18 cellular contexts compared by ENCODE assay signal in genomic region chr13:79674765-79675515, GRCh38.
"Had no signal": no experiment of that assay in that cellular context is flagged by ENCODE, and none has a peak within 500 bp of the region (broad histone marks: within the 10 kb centered on the region; RNA-seq: fewer than 3 reads in every experiment).

No MANE protein-coding gene starts in this region.

- DNase-seq: activated CD4-positive, alpha-beta T cell treated with anti-CD3 and anti-CD28 coated beads, Interleukin-2, amount 10 ng/mL, durations not matched to agents 7 days and 5 days; activated CD8-positive, alpha-beta memory T cell treated with anti-CD3 and anti-CD28 coated beads, Interleukin-2, amount 50 U/mL, for 4 hours; activated naive CD4-positive, alpha-beta T cell treated with anti-CD3 and anti-CD28 coated beads for 36 hours; activated T-cell treated with anti-CD3 and anti-CD28 coated beads, Interleukin-2, amount 50 U/mL, for 4 hours; anterior cingulate cortex; central memory CD4-positive, alpha-beta T cell; dorsolateral prefrontal cortex; erythroblast; gastrocnemius medialis; head of caudate nucleus; immature natural killer cell; natural killer cell; stimulated activated CD4-positive, alpha-beta T cell treated with anti-CD3 and anti-CD28 coated beads, Interleukin-12 subunit alpha, Interleukin-12 subunit beta, amount 100 ng/mL, for 4 hours; stimulated activated CD4-positive, alpha-beta T cell treated with anti-CD3 and anti-CD28 coated beads, Interleukin-1b, Interleukin-23, amount 100 ng/mL, for 48 hours; stimulated activated CD8-positive, alpha-beta memory T cell treated with anti-CD3 and anti-CD28 coated beads, Interleukin-4, amount 100 ng/mL, for 48 hours; stimulated activated naive CD4-positive, alpha-beta T cell had no signal

- FAIRE-seq: colon, urothelium cell line had no signal

- H3K27me3 ChIP-seq: dorsolateral prefrontal cortex, gastrocnemius medialis had no signal

- H3K9me3 ChIP-seq: gastrocnemius medialis had no signal

- H3K27ac ChIP-seq: dorsolateral prefrontal cortex had no signal

- H3K36me3 ChIP-seq: gastrocnemius medialis had no signal

- H3K4me3 ChIP-seq: dorsolateral prefrontal cortex, gastrocnemius medialis had no signal
